Comparison of ENCODE assay signal across 15 cellular contexts in genomic region chr1:29810121-29811120, GRCh38.
DNase-seq lines count a peak whose midpoint lies in the region; ATAC-seq and TF ChIP-seq lines count a peak whose summit lies in the region.
"Had no signal": no experiment of that assay in that cellular context is flagged by ENCODE, and none has a peak within 500 bp of the region (broad histone marks: within the 10 kb centered on the region; RNA-seq: fewer than 3 reads in every experiment).

No MANE protein-coding gene starts in this region.

- WGBS in upper lobe of left lung, 2 donors = 85 to 86% methylated on average over 13 to 22 of the region's 22 CpGs

- no peaks in the 10 kb centered on the region for H3K36me3 ChIP-seq in upper lobe of left lung
- H3K36me3 ChIP-seq: SJSA1 had no signal

- H3K4me3 ChIP-seq in upper lobe of left lung = no peak overlapping the region
- H3K4me3 ChIP-seq: SJSA1 had no signal

- no peaks in the 10 kb centered on the region for H3K9me3 Mint-ChIP-seq in activated CD8-positive, alpha-beta memory T cell treated with anti-CD3 and anti-CD28 coated beads, Interleukin-2, amount 10 ng/mL, durations not matched to agents 7 days and 5 days (ENCODE audit: low read depth)

- DNase-seq in activated CD8-positive, alpha-beta memory T cell treated with anti-CD3 and anti-CD28 coated beads for 24 hours = peak; percentile 21
- no peak for DNase-seq in activated CD8-positive, alpha-beta memory T cell treated with anti-CD3 and anti-CD28 coated beads, Interleukin-2, amount 50 U/mL, for 4 hours
- DNase-seq in activated CD8-positive, alpha-beta memory T cell treated with anti-CD3 and anti-CD28 coated beads, Interleukin-2, amount 10 ng/mL, durations not matched to agents 7 days and 5 days = peak; percentile 21
- DNase-seq in left lobe of liver (ENCODE audit: low spot score) (peak; percentile 43), upper lobe of left lung (peak; percentile 12 to 64), NCI-H524 treated with DMSO at 0.1 percent for 48 hours (lab: John Stamatoyannopoulos, UW) (no peak), NCI-H1105 treated with DMSO at 0.1 percent for 48 hours (lab: John Stamatoyannopoulos, UW) (no peak)
- DNase-seq: Caco-2; NCI-H1436 treated with DMSO at 0.1 percent for 48 hours; NCI-H2081; NCI-H524; NK-92 treated with Interleukin-12 subunit alpha and Interleukin-12 subunit beta, amount 100 ng/mL, for 24 hours had no signal

- no peak for TF ChIP-seq POLR2A in upper lobe of left lung (IDR thresholded peaks at IDR 0.05)

- peaks cover 15% of the 10 kb centered on the region for H3K27me3 Mint-ChIP-seq in activated CD8-positive, alpha-beta memory T cell treated with anti-CD3 and anti-CD28 coated beads, Interleukin-2, amount 10 ng/mL, durations not matched to agents 7 days and 5 days

- no peaks in the 10 kb centered on the region for H3K27me3 ChIP-seq in upper lobe of left lung
- H3K27me3 ChIP-seq: SJSA1 had no signal

- CTCF ChIA-PET in activated CD8-positive, alpha-beta memory T cell treated with anti-CD3 and anti-CD28 coated beads, Interleukin-2, amount 10 ng/mL, durations not matched to agents 7 days and 5 days (lab: Charles Lee) = no interaction called here

- TF ChIP-seq CTCF in upper lobe of left lung (IDR thresholded peaks at IDR 0.05) = no peak

- H3K4me1 Mint-ChIP-seq in activated CD8-positive, alpha-beta memory T cell treated with anti-CD3 and anti-CD28 coated beads, Interleukin-2, amount 10 ng/mL, durations not matched to agents 7 days and 5 days = no peaks in the 10 kb centered on the region

- no peak overlapping the region for H3K27ac Mint-ChIP-seq in activated CD8-positive, alpha-beta memory T cell treated with anti-CD3 and anti-CD28 coated beads, Interleukin-2, amount 10 ng/mL, durations not matched to agents 7 days and 5 days

- no peaks in the 10 kb centered on the region for H3K4me1 ChIP-seq in upper lobe of left lung
- H3K4me1 ChIP-seq: Caco-2, SJSA1 had no signal

- ATAC-seq in activated CD8-positive, alpha-beta memory T cell treated with anti-CD3 and anti-CD28 coated beads, Interleukin-2, amount 10 ng/mL, durations not matched to agents 7 days and 5 days = no peak
- ATAC-seq in left lobe of liver = no peak
- ATAC-seq in upper lobe of left lung (ENCODE audit: low FRiP score in 2 of 2) = no peak
- no peak for ATAC-seq in GM19395 (IDR thresholded peaks at IDR 0.05; ENCODE audit: unreplicated experiment)

- H3K36me3 Mint-ChIP-seq in activated CD8-positive, alpha-beta memory T cell treated with anti-CD3 and anti-CD28 coated beads, Interleukin-2, amount 10 ng/mL, durations not matched to agents 7 days and 5 days = no peaks in the 10 kb centered on the region

- no peak overlapping the region for H3K4me3 Mint-ChIP-seq in activated CD8-positive, alpha-beta memory T cell treated with anti-CD3 and anti-CD28 coated beads, Interleukin-2, amount 10 ng/mL, durations not matched to agents 7 days and 5 days

- H3K27ac ChIP-seq in upper lobe of left lung = no peak overlapping the region
- H3K27ac ChIP-seq: RWPE1, SJSA1 had no signal

- TF ChIP-seq EP300 in upper lobe of left lung (IDR thresholded peaks at IDR 0.05) = no peak

- no peaks in the 10 kb centered on the region for H3K9me3 ChIP-seq in upper lobe of left lung
- H3K9me3 ChIP-seq: Caco-2, SJSA1 had no signal

Comparison
In these comparisons a context has a peak if more than half of its experiments do, and no peak if none do; other contexts are left out.
1. DNase-seq: peak in activated CD8-positive, alpha-beta memory T cell treated with anti-CD3 and anti-CD28 coated beads for 24 hours (single experiment), activated CD8-positive, alpha-beta memory T cell treated with anti-CD3 and anti-CD28 coated beads, Interleukin-2, amount 10 ng/mL, durations not matched to agents 7 days and 5 days (single experiment), left lobe of liver (single experiment) and upper lobe of left lung (2 of 2); none in activated CD8-positive, alpha-beta memory T cell treated with anti-CD3 and anti-CD28 coated beads, Interleukin-2, amount 50 U/mL, for 4 hours (single experiment), NCI-H524 treated with DMSO at 0.1 percent for 48 hours (single experiment) and NCI-H1105 treated with DMSO at 0.1 percent for 48 hours (single experiment).